In the genomic region with DNA sequence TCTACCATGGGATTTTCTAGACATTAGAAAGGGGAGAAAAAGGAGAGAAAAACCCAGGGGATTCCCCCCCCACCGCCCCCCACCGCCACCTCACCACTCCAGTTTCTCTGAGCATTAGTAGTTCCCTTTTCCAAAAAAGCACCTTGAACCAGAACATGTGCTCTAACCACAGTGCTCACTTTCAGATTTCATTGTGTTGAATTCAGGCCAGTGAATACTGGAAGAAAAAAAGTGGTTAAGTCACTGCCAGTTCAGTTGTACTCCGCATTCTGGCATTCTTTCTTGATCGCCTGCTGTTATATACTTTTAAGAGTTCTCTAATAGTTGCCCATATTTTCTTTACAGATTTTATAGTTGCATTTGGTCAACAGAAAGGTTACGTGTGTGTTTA, we compare ENCODE assay signal across 11 cellular contexts. TPM values are rescaled to one million over a fixed set of nuclear protein-coding genes. Genes with fewer than 3 reads are reported as not detected.
DNase-seq lines count a peak whose midpoint lies in the region; ATAC-seq and TF ChIP-seq lines count a peak whose summit lies in the region.
"Had no signal": no experiment of that assay in that cellular context is flagged by ENCODE, and none has a peak within 500 bp of the region (broad histone marks: within the 10 kb centered on the region; RNA-seq: fewer than 3 reads in every experiment).

No MANE protein-coding gene starts in this region.

- no peaks in the 10 kb centered on the region for H3K36me3 ChIP-seq in iPS-20b (ENCODE audit: insufficient read depth, low read depth, low read length)
- no peaks in the 10 kb centered on the region for H3K36me3 ChIP-seq in effector memory CD4-positive, alpha-beta T cell (ENCODE audit: control insufficient read depth, insufficient read depth, low read length)
- H3K36me3 ChIP-seq: MG63, neutrophil had no signal

- no peak overlapping the region; the same call in 1 of the 2 replicates for H3K9ac ChIP-seq in iPS-20b (ENCODE audit: low read depth, low read length)

- H3K4me3 ChIP-seq in iPS-20b (ENCODE audit: low read length) (0 out of 2 replicates have a peak overlapping the region, but pooled peaks have one; percentile 51), lower leg skin (ENCODE audit: low read depth, poor library complexity, severe bottlenecking) (no peak overlapping the region)
- H3K4me3 ChIP-seq in effector memory CD4-positive, alpha-beta T cell (ENCODE audit: insufficient read depth, low read depth, low read length, poor library complexity, severe bottlenecking), result no peak overlapping the region
- H3K4me3 ChIP-seq: MG63 had no signal

- no peaks in the 10 kb centered on the region for H3K9me3 ChIP-seq in iPS-20b (ENCODE audit: insufficient read depth, low read depth, low read length)
- no peaks in the 10 kb centered on the region for H3K9me3 ChIP-seq in effector memory CD4-positive, alpha-beta T cell (ENCODE audit: control insufficient read depth, low read length)
- H3K9me3 ChIP-seq: MG63, neutrophil had no signal

- H3K27ac ChIP-seq in iPS-20b (ENCODE audit: low read length), result no peak overlapping the region
- no peak overlapping the region for H3K27ac ChIP-seq in effector memory CD4-positive, alpha-beta T cell (ENCODE audit: insufficient read depth, low read length, poor library complexity, severe bottlenecking)
- H3K27ac ChIP-seq: neutrophil had no signal

- TF ChIP-seq POLR2A in lower leg skin (IDR thresholded peaks at IDR 0.05), result no peak

- no peaks in the 10 kb centered on the region for H3K27me3 ChIP-seq in iPS-20b (ENCODE audit: insufficient read depth, low read length)
- H3K27me3 ChIP-seq in effector memory CD4-positive, alpha-beta T cell (replicated peaks; ENCODE audit: control insufficient read depth, insufficient read depth, low read length, poor library complexity, severe bottlenecking), result no peaks in the 10 kb centered on the region
- H3K27me3 ChIP-seq: MG63, neutrophil had no signal

- WGBS in lower leg skin, 2 donors, result 62 to 68% methylated on average over 5 of the region's 5 CpGs

- peaks cover 24% of the 10 kb centered on the region for H3K4me1 ChIP-seq in iPS-20b (ENCODE audit: insufficient read depth, low read length)
- no peaks in the 10 kb centered on the region for H3K4me1 ChIP-seq in effector memory CD4-positive, alpha-beta T cell (ENCODE audit: control insufficient read depth, insufficient read depth, low read length, poor library complexity, severe bottlenecking)

- ATAC-seq in GM21529 (IDR thresholded peaks at IDR 0.05; ENCODE audit: unreplicated experiment) (peak; percentile 81), HG03565 (IDR thresholded peaks at IDR 0.05; ENCODE audit: unreplicated experiment) (peak; percentile 53), GM19397 (IDR thresholded peaks at IDR 0.05; ENCODE audit: unreplicated experiment) (no peak), HG03469 (IDR thresholded peaks at IDR 0.05; ENCODE audit: unreplicated experiment) (no peak)

- intact Hi-C loops in lower leg skin (cut with DNase I; ENCODE audit: low total_unique reads), result no loop called here

- TF ChIP-seq CTCF in GM10266 (IDR thresholded peaks at IDR 0.05; ENCODE audit: control insufficient read depth, insufficient read depth, low read depth, missing control alignments), result no peak
- TF ChIP-seq CTCF in lower leg skin (IDR thresholded peaks at IDR 0.05), result no peak

- DNase-seq in GM10266 (ENCODE audit: extremely low spot score) (peak; percentile 7), lower leg skin (ENCODE audit: low spot score in 2 of 2) (no peak)
- DNase-seq in effector memory CD4-positive, alpha-beta T cell, result no peak
- DNase-seq: activated CD4-positive, alpha-beta T cell treated with anti-CD3 and anti-CD28 coated beads for 1 hour had no signal

RNA-seq across cellular contexts. Expression of a gene that starts 40.9 kb away (rescaled TPM):
- 1 to 10 TPM; 3.6 to 5.7 (median 3.9) TPM for total RNA-seq in lower leg skin

Comparison
In these comparisons a context has a peak if more than half of its experiments do, and no peak if none do; other contexts are left out.
1. ATAC-seq: peak in GM21529 (single experiment) and HG03565 (single experiment); none in GM19397 (single experiment) and HG03469 (single experiment).